In the genomic region with DNA sequence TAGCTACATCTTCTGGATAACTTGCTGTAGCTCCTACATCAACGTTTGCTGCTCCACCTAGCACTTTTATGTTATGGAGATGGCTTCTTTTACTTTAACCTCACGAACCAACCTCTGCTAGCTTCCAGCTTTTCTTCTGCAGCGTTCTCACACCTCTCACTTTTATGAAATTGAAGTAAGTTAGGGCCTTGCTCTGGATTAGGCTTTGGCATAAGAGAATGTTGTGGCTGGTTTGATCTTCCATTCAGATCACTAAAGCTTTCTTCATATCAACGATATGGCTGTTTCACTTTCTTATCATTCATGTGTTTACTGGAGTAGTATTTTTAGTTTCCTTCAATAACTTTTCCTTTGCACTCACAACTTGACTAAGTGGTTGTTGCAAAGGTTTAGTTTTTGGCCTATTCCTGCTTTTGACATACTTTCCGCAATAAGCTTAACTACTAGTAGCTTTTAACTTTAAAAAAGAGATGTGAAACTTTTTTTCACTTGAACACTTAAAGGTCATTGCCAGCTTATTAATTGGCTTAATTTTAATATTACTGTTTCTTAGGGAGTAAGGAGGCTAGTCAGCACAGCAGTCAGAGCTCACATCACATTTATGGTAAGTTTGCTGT, we compare ENCODE assay signal across 20 cellular contexts.
A peak's percentile ranks its signal among the peaks of the same experiment; 100 is the strongest.
DNase-seq lines count a peak whose midpoint lies in the region; ATAC-seq and TF ChIP-seq lines count a peak whose summit lies in the region.
"Had no signal": no experiment of that assay in that cellular context is flagged by ENCODE, and none has a peak within 500 bp of the region (broad histone marks: within the 10 kb centered on the region; RNA-seq: fewer than 3 reads in every experiment).

No MANE protein-coding gene starts in this region.

- peak overlapping the region in 4 of 7 donors; percentile 29 to 71 (median 59) for H3K4me3 Mint-ChIP-seq in CD8-positive, alpha-beta memory T cell
- H3K4me3 Mint-ChIP-seq in effector memory CD8-positive, alpha-beta T cell, result peak overlapping the region; percentile 10 to 11
- peak overlapping the region in 4 of 8 donors; percentile 12 to 48 (median 28) for H3K4me3 Mint-ChIP-seq in CD4-positive, alpha-beta memory T cell
- H3K4me3 Mint-ChIP-seq: nephron progenitor cell had no signal

- H3K27me3 ChIP-seq in CD8-positive, alpha-beta memory T cell (ENCODE audit: insufficient read depth, low read length, poor library complexity, severe bottlenecking), result no peaks in the 10 kb centered on the region
- H3K27me3 ChIP-seq in HL-60 (ENCODE audit: insufficient read depth, poor library complexity, severe bottlenecking), result no peaks in the 10 kb centered on the region
- H3K27me3 ChIP-seq in dorsolateral prefrontal cortex, result no peaks in the 10 kb centered on the region
- H3K27me3 ChIP-seq in CD4-positive, alpha-beta memory T cell (ENCODE audit: insufficient read depth, low read length), result no peaks in the 10 kb centered on the region
- H3K27me3 ChIP-seq: BE2C, gastrocnemius medialis, Peyer's patch had no signal

- H3K4me1 Mint-ChIP-seq in CD8-positive, alpha-beta memory T cell, result peaks cover 32 to 45% (median 44%) of the 10 kb centered on the region in 3 donors
- peaks cover 19 to 25% of the 10 kb centered on the region in 2 donors for H3K4me1 Mint-ChIP-seq in effector memory CD8-positive, alpha-beta T cell (ENCODE audit: low read depth in 2 of 2)
- H3K4me1 Mint-ChIP-seq in CD4-positive, alpha-beta memory T cell, result peaks cover 6 to 25% (median 22%) of the 10 kb centered on the region in 4 donors

- no peaks in the 10 kb centered on the region for H3K27me3 Mint-ChIP-seq in CD8-positive, alpha-beta memory T cell
- H3K27me3 Mint-ChIP-seq in effector memory CD8-positive, alpha-beta T cell, result no peaks in the 10 kb centered on the region
- no peaks in the 10 kb centered on the region for H3K27me3 Mint-ChIP-seq in CD4-positive, alpha-beta memory T cell

- no peak for DNase-seq in CD8-positive, alpha-beta memory T cell
- no peak for DNase-seq in HL-60 (ENCODE audit: low read depth in 1 of 2, low spot score in 1 of 2)
- no peak for DNase-seq in effector memory CD8-positive, alpha-beta T cell
- DNase-seq in dorsolateral prefrontal cortex, result no peak
- DNase-seq in NCI-H2196 (lab: John Stamatoyannopoulos, UW; ENCODE audit: unreplicated experiment), result no peak
- DNase-seq in CD4-positive, alpha-beta memory T cell, result no peak
- DNase-seq: activated CD8-positive, alpha-beta memory T cell treated with anti-CD3 and anti-CD28 coated beads for 24 hours; activated effector memory CD4-positive, alpha-beta T cell treated with anti-CD3 and anti-CD28 coated beads, Interleukin-2, amount 50 U/mL, for 16 hours; BE2C; DMS79 treated with DMSO at 0.1 percent for 48 hours; gastrocnemius medialis; Kasumi-1; lower lobe of right lung; NCI-H187 treated with DMSO at 0.1 percent for 48 hours; NCI-H524 treated with DMSO at 0.1 percent for 48 hours; nephron progenitor cell had no signal

- H3K27ac ChIP-seq in CD8-positive, alpha-beta memory T cell (ENCODE audit: low read depth, low read length), result no peak overlapping the region
- H3K27ac ChIP-seq in HL-60 (replicated peaks) (peak overlapping the region; percentile 86), dorsolateral prefrontal cortex (no peak overlapping the region)
- no peak overlapping the region for H3K27ac ChIP-seq in CD4-positive, alpha-beta memory T cell (ENCODE audit: low read depth, low read length)
- H3K27ac ChIP-seq: coronary artery, gastrocnemius medialis, lower lobe of right lung had no signal

- H3K36me3 Mint-ChIP-seq in CD8-positive, alpha-beta memory T cell, result peaks cover 0 to 20% (median 0%) of the 10 kb centered on the region in 3 donors
- H3K36me3 Mint-ChIP-seq in effector memory CD8-positive, alpha-beta T cell (ENCODE audit: insufficient read depth), result no peaks in the 10 kb centered on the region
- H3K36me3 Mint-ChIP-seq in CD4-positive, alpha-beta memory T cell, result no peaks in the 10 kb centered on the region

- intact Hi-C loops in dorsolateral prefrontal cortex (cut with DNase I), result no loop called here
- intact Hi-C loops in CD4-positive, alpha-beta memory T cell (cut with micrococcal nuclease), result no loop called here

- ATAC-seq in GM18909 (IDR thresholded peaks at IDR 0.05; ENCODE audit: poor library complexity, unreplicated experiment), result peak; percentile 43
- no peak for ATAC-seq in effector memory CD8-positive, alpha-beta T cell (replicated peaks)
- ATAC-seq in GM21723 (IDR thresholded peaks at IDR 0.05; ENCODE audit: unreplicated experiment), result no peak
- ATAC-seq: gastrocnemius medialis had no signal

- peak overlapping the region in 2 of 8 donors; percentile 23 to 55 for H3K27ac Mint-ChIP-seq in CD8-positive, alpha-beta memory T cell
- no peak overlapping the region for H3K27ac Mint-ChIP-seq in effector memory CD8-positive, alpha-beta T cell
- no peak overlapping the region for H3K27ac Mint-ChIP-seq in CD4-positive, alpha-beta memory T cell
- H3K27ac Mint-ChIP-seq: nephron progenitor cell had no signal

- no peak overlapping the region for H3K4me3 ChIP-seq in CD8-positive, alpha-beta memory T cell (ENCODE audit: low read length)
- H3K4me3 ChIP-seq in HL-60 (replicated peaks; ENCODE audit: insufficient read depth, low read length) (no peak overlapping the region), dorsolateral prefrontal cortex (no peak overlapping the region)
- H3K4me3 ChIP-seq in CD4-positive, alpha-beta memory T cell (ENCODE audit: low read length in 2 of 2), result no peak overlapping the region
- H3K4me3 ChIP-seq: coronary artery, gastrocnemius medialis, lower lobe of right lung, Peyer's patch had no signal

- H3K4me1 ChIP-seq in CD8-positive, alpha-beta memory T cell (ENCODE audit: insufficient read depth, low read length), result no peaks in the 10 kb centered on the region
- no peaks in the 10 kb centered on the region for H3K4me1 ChIP-seq in CD4-positive, alpha-beta memory T cell (ENCODE audit: insufficient read depth, low read length)
- H3K4me1 ChIP-seq: BE2C, gastrocnemius medialis, Peyer's patch had no signal

- H3K9me3 Mint-ChIP-seq in CD8-positive, alpha-beta memory T cell, result peaks cover 11 to 16% (median 13%) of the 10 kb centered on the region in 5 donors
- peaks cover 0 to 20% of the 10 kb centered on the region in 2 donors for H3K9me3 Mint-ChIP-seq in effector memory CD8-positive, alpha-beta T cell
- peaks cover under 1 to 15% (median 9%) of the 10 kb centered on the region in 8 donors for H3K9me3 Mint-ChIP-seq in CD4-positive, alpha-beta memory T cell

- H3K9me3 ChIP-seq in CD8-positive, alpha-beta memory T cell (ENCODE audit: low read length), result no peaks in the 10 kb centered on the region
- no peaks in the 10 kb centered on the region for H3K9me3 ChIP-seq in CD4-positive, alpha-beta memory T cell (ENCODE audit: control insufficient read depth in 1 of 2, low read length in 2 of 2)
- H3K9me3 ChIP-seq: BE2C had no signal

- no peaks in the 10 kb centered on the region for H3K36me3 ChIP-seq in CD8-positive, alpha-beta memory T cell (ENCODE audit: insufficient read depth, low read length)
- no peaks in the 10 kb centered on the region for H3K36me3 ChIP-seq in CD4-positive, alpha-beta memory T cell (ENCODE audit: insufficient read depth, low read length)
- H3K36me3 ChIP-seq: BE2C, gastrocnemius medialis, lower lobe of right lung, Peyer's patch had no signal

- POLR2A ChIA-PET in CD8-positive, alpha-beta memory T cell (lab: Charles Lee), result no interaction called here
- POLR2A ChIA-PET in CD4-positive, alpha-beta memory T cell (lab: Charles Lee; ENCODE audit: partially characterized antibody), result no interaction called here

- CTCF ChIA-PET in CD8-positive, alpha-beta memory T cell (lab: Charles Lee), result interaction anchor here (1.4 kb wide), 1 partner anchor 12 kb away, joined by 4 read pairs; no protein-coding TSS in a partner anchor
- CTCF ChIA-PET in CD4-positive, alpha-beta memory T cell (lab: Charles Lee; ENCODE audit: partially characterized antibody), result interaction anchor here (1.1 kb wide), 1 partner anchor 58 kb away, joined by 3 read pairs; no protein-coding TSS in a partner anchor

- no peak for TF ChIP-seq CTCF in HL-60 (IDR thresholded peaks at IDR 0.05; ENCODE audit: insufficient read depth, low read length)
- TF ChIP-seq CTCF in dorsolateral prefrontal cortex (IDR thresholded peaks at IDR 0.05 in 54 of 56, conservative IDR thresholded peaks at IDR 0.05 in 2 of 56; ENCODE audit: low read depth in 1 of 56, partially characterized antibody in 56 of 56), result no peak
